Comparison of ENCODE assay signal across 22 cellular contexts in genomic region chr6:39153766-39154397, GRCh38. TPM values are rescaled to one million over a fixed set of nuclear protein-coding genes. Genes with fewer than 3 reads are reported as not detected.
DNase-seq lines count a peak whose midpoint lies in the region; ATAC-seq lines count a peak whose summit lies in the region.
"Had no signal": no experiment of that assay in that cellular context is flagged by ENCODE, and none has a peak within 500 bp of the region (broad histone marks: within the 10 kb centered on the region; RNA-seq: fewer than 3 reads in every experiment).

No MANE protein-coding gene starts in this region.

- peak overlapping the region; percentile 84 for H3K27ac Mint-ChIP-seq in activated CD4-positive, alpha-beta T cell treated with anti-CD3 and anti-CD28 coated beads for 36 hours
- H3K27ac Mint-ChIP-seq in activated CD4-positive, alpha-beta T cell treated with anti-CD3 and anti-CD28 coated beads, Interleukin-2, amount 10 ng/mL, durations not matched to agents 7 days and 5 days: no peak overlapping the region
- H3K27ac Mint-ChIP-seq: GM23338, IgD-negative memory B cell, nephron had no signal

- H3K27ac ChIP-seq in mesendoderm (ENCODE audit: low read depth, low read length): no peak overlapping the region

- H3K27me3 ChIP-seq in mesendoderm (ENCODE audit: insufficient read depth, low read length, poor library complexity): no peaks in the 10 kb centered on the region

- H3K4me3 Mint-ChIP-seq in activated CD4-positive, alpha-beta T cell treated with anti-CD3 and anti-CD28 coated beads for 36 hours: no peak overlapping the region
- no peak overlapping the region for H3K4me3 Mint-ChIP-seq in activated CD4-positive, alpha-beta T cell treated with anti-CD3 and anti-CD28 coated beads, Interleukin-2, amount 10 ng/mL, durations not matched to agents 7 days and 5 days
- H3K4me3 Mint-ChIP-seq: GM23338, IgD-negative memory B cell, nephron, T-cell had no signal

- no CpG with 5 or more reads among the region's 6 CpGs for WGBS in mesendoderm (ENCODE audit: extremely low coverage, insufficient coverage, low lambda C conversion rate)

- no peak overlapping the region for H2AK5ac ChIP-seq in mesendoderm (ENCODE audit: low read length)

- H3K4me1 ChIP-seq in mesendoderm (ENCODE audit: control insufficient read depth, low read depth, low read length): no peaks in the 10 kb centered on the region
- H3K4me1 ChIP-seq: BE2C, Caco-2 had no signal

- no peak overlapping the region for H3K9ac ChIP-seq in mesendoderm (ENCODE audit: low read length)

- H3K56ac ChIP-seq in mesendoderm (ENCODE audit: low read length): peak overlapping the region; percentile 17

- peaks cover 10% of the 10 kb centered on the region for H3K27me3 Mint-ChIP-seq in activated CD4-positive, alpha-beta T cell treated with anti-CD3 and anti-CD28 coated beads for 36 hours
- peaks cover 10% of the 10 kb centered on the region for H3K27me3 Mint-ChIP-seq in activated CD4-positive, alpha-beta T cell treated with anti-CD3 and anti-CD28 coated beads, Interleukin-2, amount 10 ng/mL, durations not matched to agents 7 days and 5 days

- intact Hi-C loops in activated CD4-positive, alpha-beta T cell treated with anti-CD3 and anti-CD28 coated beads for 36 hours (cut with DNase I, micrococcal nuclease): loop anchor here (1.0 to 5.0 kb wide), 4 partner anchors 39 to 122 kb away; partner anchors contain the start of genes SAYSD1 (in 2 of the 2) and KCNK5 (in 1 of the 2)

- no peaks in the 10 kb centered on the region for H3K79me2 ChIP-seq in mesendoderm (ENCODE audit: control insufficient read depth, insufficient read depth, low read length)

- ATAC-seq in activated CD4-positive, alpha-beta T cell treated with anti-CD3 and anti-CD28 coated beads for 36 hours: peak; percentile 94
- ATAC-seq in HG02642 (IDR thresholded peaks at IDR 0.05; ENCODE audit: poor library complexity, unreplicated experiment): no peak
- ATAC-seq in GM21528 (IDR thresholded peaks at IDR 0.05; ENCODE audit: low FRiP score, unreplicated experiment): no peak
- ATAC-seq: GM23338, sciatic nerve had no signal

- H4K5ac ChIP-seq in mesendoderm (ENCODE audit: low read length): no peak overlapping the region

- no peak overlapping the region for H3K4ac ChIP-seq in mesendoderm (ENCODE audit: low read depth, low read length)

- no peak overlapping the region for H4K8ac ChIP-seq in mesendoderm (ENCODE audit: low read depth, low read length)

- H3K23ac ChIP-seq in mesendoderm (ENCODE audit: low read length): no peak overlapping the region

- no peak overlapping the region for H2BK15ac ChIP-seq in mesendoderm (replicated peaks; ENCODE audit: low read depth)

- no peaks in the 10 kb centered on the region for H3K79me1 ChIP-seq in mesendoderm (ENCODE audit: low read length)

- POLR2A ChIA-PET in activated CD4-positive, alpha-beta T cell treated with anti-CD3 and anti-CD28 coated beads for 36 hours (lab: Charles Lee): interaction anchor here (0.6 kb wide), 1 partner anchor 42 kb away, joined by 3 read pairs; no protein-coding TSS in a partner anchor
- POLR2A ChIA-PET in activated CD4-positive, alpha-beta T cell treated with anti-CD3 and anti-CD28 coated beads, Interleukin-2, amount 10 ng/mL, durations not matched to agents 7 days and 5 days (lab: Charles Lee): interaction anchor here (0.9 kb wide), 1 partner anchor 39 kb away, joined by 3 read pairs; the partner anchor contains the start of gene SAYSD1

- no peaks in the 10 kb centered on the region for H3K36me3 Mint-ChIP-seq in activated CD4-positive, alpha-beta T cell treated with anti-CD3 and anti-CD28 coated beads for 36 hours (ENCODE audit: low read depth)
- no peaks in the 10 kb centered on the region for H3K36me3 Mint-ChIP-seq in activated CD4-positive, alpha-beta T cell treated with anti-CD3 and anti-CD28 coated beads, Interleukin-2, amount 10 ng/mL, durations not matched to agents 7 days and 5 days (ENCODE audit: low read depth)
- H3K36me3 Mint-ChIP-seq: IgD-negative memory B cell, T-cell had no signal

- H3K4me2 ChIP-seq in mesendoderm (ENCODE audit: low read length): no peak overlapping the region
- H3K4me2 ChIP-seq: GM23338 had no signal

- H3K36me3 ChIP-seq in mesendoderm (ENCODE audit: control insufficient read depth, insufficient read depth, low read length): no peaks in the 10 kb centered on the region
- H3K36me3 ChIP-seq: BE2C, MG63 had no signal

- peaks cover 52% of the 10 kb centered on the region for H3K4me1 Mint-ChIP-seq in activated CD4-positive, alpha-beta T cell treated with anti-CD3 and anti-CD28 coated beads for 36 hours
- H3K4me1 Mint-ChIP-seq in activated CD4-positive, alpha-beta T cell treated with anti-CD3 and anti-CD28 coated beads, Interleukin-2, amount 10 ng/mL, durations not matched to agents 7 days and 5 days: peaks cover 20% of the 10 kb centered on the region

- no peak overlapping the region for H3K18ac ChIP-seq in mesendoderm (ENCODE audit: low read length)

- peaks cover under 1% of the 10 kb centered on the region for H3K9me3 Mint-ChIP-seq in activated CD4-positive, alpha-beta T cell treated with anti-CD3 and anti-CD28 coated beads for 36 hours (ENCODE audit: low read depth)
- no peaks in the 10 kb centered on the region for H3K9me3 Mint-ChIP-seq in activated CD4-positive, alpha-beta T cell treated with anti-CD3 and anti-CD28 coated beads, Interleukin-2, amount 10 ng/mL, durations not matched to agents 7 days and 5 days
- H3K9me3 Mint-ChIP-seq: T-cell had no signal

- no peak overlapping the region for H3K4me3 ChIP-seq in mesendoderm (ENCODE audit: low read length)
- H3K4me3 ChIP-seq: GM23338, MG63 had no signal

- peak; percentile 63 for DNase-seq in activated CD4-positive, alpha-beta T cell treated with anti-CD3 and anti-CD28 coated beads for 36 hours
- DNase-seq in activated CD4-positive, alpha-beta T cell treated with anti-CD3 and anti-CD28 coated beads, Interleukin-2, amount 10 ng/mL, durations not matched to agents 7 days and 5 days: no peak
- peak; percentile 21 to 25 for DNase-seq in stimulated activated CD4-positive, alpha-beta T cell treated with anti-CD3 and anti-CD28 coated beads, Interleukin-15, amount 100 ng/mL, for 48 hours (ENCODE audit: low read depth in 2 of 2)
- no peak for DNase-seq in stimulated activated CD4-positive, alpha-beta T cell treated with anti-CD3 and anti-CD28 coated beads, Interleukin-4, amount 100 ng/mL, for 4 hours
- DNase-seq in mesendoderm: no peak
- no peak for DNase-seq in NCI-H2171 treated with DMSO at 0.1 percent for 48 hours (lab: John Stamatoyannopoulos, UW)
- DNase-seq: amniotic stem cell, BE2C, Caco-2, cortex of kidney, glutamatergic neuron, mesenchymal stem cell, MG63, NCI-H1694 treated with DMSO at 0.1 percent for 48 hours, SIG-M5, T-cell had no signal

- H2BK120ac ChIP-seq in mesendoderm (ENCODE audit: low read depth, low read length): no peak overlapping the region

- H2BK5ac ChIP-seq in mesendoderm (ENCODE audit: low read length): no peak overlapping the region

- CTCF ChIA-PET in activated CD4-positive, alpha-beta T cell treated with anti-CD3 and anti-CD28 coated beads for 36 hours (lab: Charles Lee): interaction anchor here (0.8 to 2.6 kb wide), 4 partner anchors 12 to 180 kb away, joined by 3 to 11 read pairs (median 7); no protein-coding TSS in a partner anchor
- CTCF ChIA-PET in activated CD4-positive, alpha-beta T cell treated with anti-CD3 and anti-CD28 coated beads, Interleukin-2, amount 10 ng/mL, durations not matched to agents 7 days and 5 days (lab: Charles Lee): no interaction called here

RNA-seq across cellular contexts. Expression of gene SAYSD1, which starts 38.9 kb away (rescaled TPM):
- total RNA-seq in activated CD4-positive, alpha-beta T cell treated with anti-CD3 and anti-CD28 coated beads for 36 hours: 10 to 100 TPM; 14.1 to 16.7 TPM
- total RNA-seq in activated CD4-positive, alpha-beta T cell treated with anti-CD3 and anti-CD28 coated beads, Interleukin-2, amount 10 ng/mL, durations not matched to agents 7 days and 5 days: 10 to 100 TPM; 14.3 to 15.1 TPM
- 11.7 TPM for polyA plus RNA-seq in mesendoderm (2013, experiment 1 of 2)
- 11.8 TPM for polyA plus RNA-seq in mesendoderm (2013, experiment 2 of 2)

Comparison
In these comparisons a context has a peak if more than half of its experiments do, and no peak if none do; other contexts are left out.
1. DNase-seq: peak in activated CD4-positive, alpha-beta T cell treated with anti-CD3 and anti-CD28 coated beads for 36 hours (single experiment) and stimulated activated CD4-positive, alpha-beta T cell treated with anti-CD3 and anti-CD28 coated beads, Interleukin-15, amount 100 ng/mL, for 48 hours (2 of 2); none in activated CD4-positive, alpha-beta T cell treated with anti-CD3 and anti-CD28 coated beads, Interleukin-2, amount 10 ng/mL, durations not matched to agents 7 days and 5 days (single experiment), stimulated activated CD4-positive, alpha-beta T cell treated with anti-CD3 and anti-CD28 coated beads, Interleukin-4, amount 100 ng/mL, for 4 hours (0 of 2), mesendoderm (single experiment) and NCI-H2171 treated with DMSO at 0.1 percent for 48 hours (single experiment).